Comparison of ENCODE assay signal across 8 cellular contexts in the genomic region with DNA sequence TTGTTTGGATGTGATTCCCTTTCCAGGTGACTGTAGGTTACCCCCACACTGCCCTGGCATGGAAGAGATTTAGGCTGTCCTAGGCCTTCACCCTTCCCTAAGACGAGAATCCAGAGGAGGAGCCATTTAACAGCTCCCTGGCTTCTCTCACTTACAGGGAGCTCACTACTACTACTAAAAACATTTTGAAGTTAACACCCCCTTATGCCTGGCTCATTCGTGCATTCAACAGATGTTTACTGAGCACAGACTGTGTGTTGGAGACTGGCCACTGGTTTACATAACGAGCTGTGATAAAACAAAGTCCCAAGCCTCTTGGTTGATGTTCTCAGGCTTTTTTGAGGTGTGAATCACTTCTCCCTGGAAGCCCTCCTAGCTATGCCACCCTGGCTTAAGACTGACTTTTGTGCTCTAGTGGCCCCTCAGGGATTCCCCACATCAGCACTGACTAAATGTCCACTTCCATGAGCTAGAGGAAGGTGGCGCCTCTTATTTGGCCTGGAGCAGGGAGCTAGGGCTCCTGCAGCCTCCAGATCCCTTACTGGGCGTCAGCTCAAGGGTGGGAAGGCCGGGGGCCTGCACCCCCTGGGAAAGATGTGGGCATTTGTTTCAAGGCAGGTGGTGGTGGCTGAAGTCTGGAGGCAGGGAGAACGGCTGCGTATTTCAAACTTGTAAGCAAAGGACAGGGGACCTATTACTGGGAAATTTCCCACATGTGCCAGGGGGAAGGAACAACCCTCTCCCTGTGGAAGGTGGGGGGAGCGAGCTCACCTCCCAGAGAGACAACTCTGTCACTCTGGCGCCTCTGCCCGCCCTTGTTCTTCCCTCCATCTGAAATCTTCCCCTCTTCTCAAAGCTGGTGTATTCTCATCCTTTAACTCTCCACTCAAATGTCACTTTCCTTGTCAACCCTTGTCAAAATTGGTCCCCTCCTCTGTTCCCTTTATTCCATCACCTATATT. TPM values are rescaled to one million over a fixed set of nuclear protein-coding genes. Genes with fewer than 3 reads are reported as not detected.
DNase-seq lines count a peak whose midpoint lies in the region; ATAC-seq and TF ChIP-seq lines count a peak whose summit lies in the region.

No MANE protein-coding gene starts in this region.

- peak overlapping the region; percentile 27 to 91 (median 66) for H3K27ac Mint-ChIP-seq in CD4-positive, alpha-beta memory T cell
- H3K27ac Mint-ChIP-seq in IgD-negative memory B cell, result peak overlapping the region in 2 of 3 donors; percentile 21 to 59

- WGBS in spleen, 5 donors, result 75 to 88% (median 83%) methylated on average over 11 of the region's 11 CpGs

- no peaks in the 10 kb centered on the region for H3K9me3 Mint-ChIP-seq in CD4-positive, alpha-beta memory T cell
- no peaks in the 10 kb centered on the region for H3K9me3 Mint-ChIP-seq in IgD-negative memory B cell

- no peaks in the 10 kb centered on the region for H3K9me3 ChIP-seq in CD4-positive, alpha-beta memory T cell (ENCODE audit: control insufficient read depth in 1 of 2, low read length in 2 of 2)
- no peaks in the 10 kb centered on the region for H3K9me3 ChIP-seq in spleen

- peak; percentile 65 for TF ChIP-seq CTCF in astrocyte of the spinal cord (IDR thresholded peaks at IDR 0.05; ENCODE audit: low read depth, low read length)
- TF ChIP-seq CTCF in spleen (IDR thresholded peaks at IDR 0.05 in 8 of 11, conservative IDR thresholded peaks at IDR 0.05 in 3 of 11), result peak in 1 of 11 experiments; percentile 13

- no peaks in the 10 kb centered on the region for H3K27me3 ChIP-seq in CD4-positive, alpha-beta memory T cell (ENCODE audit: insufficient read depth, low read length)
- no peaks in the 10 kb centered on the region for H3K27me3 ChIP-seq in spleen (replicated peaks in 1 of 7)

- H3K36me3 ChIP-seq in CD4-positive, alpha-beta memory T cell (ENCODE audit: insufficient read depth, low read length), result no peaks in the 10 kb centered on the region
- no peaks in the 10 kb centered on the region for H3K36me3 ChIP-seq in spleen

- DNase-seq in CD4-positive, alpha-beta memory T cell, result peak in 1 of 5 donors; percentile 39
- DNase-seq in astrocyte of the spinal cord (ENCODE audit: low read depth, low spot score) (peak; percentile 84), islet precursor cell (peak; percentile 86), spleen (no peak), GM19238 (ENCODE audit: insufficient read length, low spot score) (no peak)

- ATAC-seq in HG02610 (IDR thresholded peaks at IDR 0.05; ENCODE audit: unreplicated experiment) (no peak), GM18519 (IDR thresholded peaks at IDR 0.05; ENCODE audit: low FRiP score, unreplicated experiment) (no peak)

- intact Hi-C loops in CD4-positive, alpha-beta memory T cell (cut with micrococcal nuclease), result no loop called here
- intact Hi-C loops in spleen (cut with DNase I; ENCODE audit: low total_unique reads), result no loop called here

- CTCF ChIA-PET in CD4-positive, alpha-beta memory T cell (lab: Charles Lee; ENCODE audit: partially characterized antibody), result interaction anchor here (0.8 to 7.1 kb wide), 10 partner anchors 8 to 112 kb away, joined by 3 to 86 read pairs (median 4); a partner anchor contains a TSS

- in situ Hi-C loops in astrocyte of the spinal cord (cut with HindIII; ENCODE audit: low sequenced_read_pairs), result no loop called here

- TF ChIP-seq POLR2A in spleen (IDR thresholded peaks at IDR 0.05), result no peak

- H3K4me3 ChIP-seq in CD4-positive, alpha-beta memory T cell (ENCODE audit: low read length in 2 of 2), result no peak overlapping the region
- H3K4me3 ChIP-seq in astrocyte of the spinal cord (ENCODE audit: low read depth, low read length) (peak overlapping the region; percentile 0), spleen (peak overlapping the region in 1 of 8 donors; percentile 81)

- H3K4me3 Mint-ChIP-seq in CD4-positive, alpha-beta memory T cell, result peak overlapping the region in 3 of 8 donors; percentile 54 to 70 (median 66)
- peak overlapping the region in 3 of 4 donors; percentile 10 to 61 (median 33) for H3K4me3 Mint-ChIP-seq in IgD-negative memory B cell

- H3K4me1 Mint-ChIP-seq in CD4-positive, alpha-beta memory T cell, result peaks cover 10 to 21% (median 17%) of the 10 kb centered on the region in 4 donors
- peaks cover 8 to 12% (median 9%) of the 10 kb centered on the region in 3 donors for H3K4me1 Mint-ChIP-seq in IgD-negative memory B cell

- peaks cover 20% of the 10 kb centered on the region for H3K4me1 ChIP-seq in CD4-positive, alpha-beta memory T cell (ENCODE audit: insufficient read depth, low read length)
- peaks cover 7 to 59% (median 34%) of the 10 kb centered on the region in 6 donors for H3K4me1 ChIP-seq in spleen

- H3K36me3 Mint-ChIP-seq in CD4-positive, alpha-beta memory T cell, result peaks cover 0 to 4% of the 10 kb centered on the region in 2 donors
- H3K36me3 Mint-ChIP-seq in IgD-negative memory B cell, result no peaks in the 10 kb centered on the region

- peaks cover 0 to 1% of the 10 kb centered on the region in 2 donors for H3K27me3 Mint-ChIP-seq in CD4-positive, alpha-beta memory T cell
- H3K27me3 Mint-ChIP-seq in IgD-negative memory B cell, result no peaks in the 10 kb centered on the region

- no peak overlapping the region for H3K27ac ChIP-seq in CD4-positive, alpha-beta memory T cell (ENCODE audit: low read depth, low read length)
- peak overlapping the region; percentile 95 to 100 (median 99) for H3K27ac ChIP-seq in spleen

- POLR2A ChIA-PET in CD4-positive, alpha-beta memory T cell (lab: Charles Lee; ENCODE audit: partially characterized antibody), result interaction anchor here (0.8 to 25.8 kb wide), 8 partner anchors 8 to 98 kb away, joined by 3 to 1536 read pairs (median 14); a partner anchor contains a TSS

RNA-seq across cellular contexts. Expression of a gene that starts 19.4 kb away (rescaled TPM):
- total RNA-seq in CD4-positive, alpha-beta memory T cell, result over 10,000 TPM; 29,058 to 29,932 TPM
- 1,000 to 10,000 TPM; 2,969 to 3,488 TPM for polyA plus RNA-seq in CD4-positive, alpha-beta memory T cell
- polyA plus RNA-seq in IgD-negative memory B cell, result 3,054 TPM
- over 10,000 TPM; 10,088 to 24,490 (median 13,598) TPM for total RNA-seq in spleen
- 100 to 1,000 TPM; 111 to 793 (median 171) TPM for polyA plus RNA-seq in spleen

RNA-seq across cellular contexts. Expression of a gene that starts 45.4 kb away (rescaled TPM):
- 10 to 100 TPM; 72.5 to 81.3 TPM for total RNA-seq in CD4-positive, alpha-beta memory T cell
- 10 to 100 TPM; 22.9 to 40.8 TPM for polyA plus RNA-seq in CD4-positive, alpha-beta memory T cell
- polyA plus RNA-seq in IgD-negative memory B cell (34.0 TPM), spleen (10 to 100 TPM; 52.4 to 70.6 (median 60.7) TPM)
- total RNA-seq in spleen, result 100 to 1,000 TPM in 2 of 7 donors, 10 to 100 TPM in 5; 64.7 to 125 (median 77.4) TPM

RNA-seq across cellular contexts. Expression of a gene that starts 56.9 kb away (rescaled TPM):
- 100 to 1,000 TPM; 685 to 687 TPM for total RNA-seq in CD4-positive, alpha-beta memory T cell
- polyA plus RNA-seq in CD4-positive, alpha-beta memory T cell, result 1 to 10 TPM; 2.3 to 4.0 TPM
- polyA plus RNA-seq in IgD-negative memory B cell (1.2 TPM), spleen (1,000 to 10,000 TPM in 2 of 3 donors, 100 to 1,000 TPM in 1; 526 to 1,090 (median 1,018) TPM)
- total RNA-seq in spleen, result 1,000 to 10,000 TPM in 2 of 7 donors, 100 to 1,000 TPM in 5; 266 to 1,804 (median 799) TPM

Comparison
In these comparisons a context has a peak if more than half of its experiments do, and no peak if none do; other contexts are left out.
1. DNase-seq: peak in astrocyte of the spinal cord (single experiment) and islet precursor cell (single experiment); none in spleen (single experiment) and GM19238 (single experiment).
2. RNA of a gene that starts 56.9 kb away (polyA plus RNA-seq): 526 to 1,090 TPM in spleen; 2.3 to 4.0 TPM in CD4-positive, alpha-beta memory T cell and 1.2 TPM in IgD-negative memory B cell (single experiment); every median in the first group is over 100 times any median in the second.